22 cellular contexts compared by ENCODE assay signal in genomic region chr21:33721081-33721480, GRCh38.
DNase-seq lines count a peak whose midpoint lies in the region; ATAC-seq and TF ChIP-seq lines count a peak whose summit lies in the region.
"Had no signal": no experiment of that assay in that cellular context is flagged by ENCODE, and none has a peak within 500 bp of the region (broad histone marks: within the 10 kb centered on the region; RNA-seq: fewer than 3 reads in every experiment).

No MANE protein-coding gene starts in this region.

- POLR2A ChIA-PET in IMR-90 (lab: Charles Lee; ENCODE audit: unreplicated experiment), result no interaction called here

- H3K4me3 Mint-ChIP-seq in mesothelial cell of epicardium, result no peak overlapping the region
- no peak overlapping the region for H3K4me3 Mint-ChIP-seq in activated T-helper 2 cell treated with anti-CD3 and anti-CD28 coated beads, Interferon-gamma antibody, Interleukin-2, Interleukin-4, amounts not matched to agents 10 μg/mL and 5 μg/mL and 100 μg/mL, durations not matched to agents 14 hours and 24 hours and 36 hours (ENCODE audit: low read depth)
- H3K4me3 Mint-ChIP-seq: CD14-positive monocyte; CD4-positive, alpha-beta T cell; CD8-positive, alpha-beta memory T cell had no signal

- peaks cover 4% of the 10 kb centered on the region; the same call in 1 of the 2 replicates for H4K20me1 ChIP-seq in IMR-90 (ENCODE audit: insufficient read depth, low read length)

- H3K27me3 ChIP-seq in cardiac muscle cell, result no peaks in the 10 kb centered on the region
- H3K27me3 ChIP-seq in IMR-90 (ENCODE audit: control insufficient read depth, insufficient read depth, low read length), result no peaks in the 10 kb centered on the region
- H3K27me3 ChIP-seq: BE2C; BLaER1 treated with 17β-estradiol and CSF1 and Interleukin-3, amounts not matched to agents 10 nM and 100 nM had no signal

- H3K9me3 ChIP-seq in cardiac muscle cell (ENCODE audit: low read depth), result no peaks in the 10 kb centered on the region
- H3K9me3 ChIP-seq in IMR-90 (ENCODE audit: control insufficient read depth, insufficient read depth, low read length), result no peaks in the 10 kb centered on the region
- H3K9me3 ChIP-seq: BE2C; BLaER1 treated with 17β-estradiol and CSF1 and Interleukin-3, amounts not matched to agents 10 nM and 100 nM; HAP-1 had no signal

- no peak for TF ChIP-seq POLR2A in IMR-90 (IDR thresholded peaks at IDR 0.05; ENCODE audit: low read depth, low read length)

- H4K91ac ChIP-seq in IMR-90 (ENCODE audit: insufficient read depth, low read depth, low read length), result no peak overlapping the region

- H3K4me1 ChIP-seq in cardiac muscle cell (ENCODE audit: low read depth) (no peaks in the 10 kb centered on the region), IMR-90 (ENCODE audit: control insufficient read depth, insufficient read depth, low read length) (peaks cover 2% of the 10 kb centered on the region; the same call in 1 of the 2 replicates)
- H3K4me1 ChIP-seq: BE2C; BLaER1 treated with 17β-estradiol and CSF1 and Interleukin-3, amounts not matched to agents 10 nM and 100 nM; HAP-1 had no signal

- H4K5ac ChIP-seq in IMR-90 (ENCODE audit: low read depth, low read length), result no peak overlapping the region

- peaks cover 25% of the 10 kb centered on the region for H3K36me3 Mint-ChIP-seq in mesothelial cell of epicardium
- H3K36me3 Mint-ChIP-seq in activated T-helper 2 cell treated with anti-CD3 and anti-CD28 coated beads, Interferon-gamma antibody, Interleukin-2, Interleukin-4, amounts not matched to agents 10 μg/mL and 5 μg/mL and 100 μg/mL, durations not matched to agents 14 hours and 24 hours and 36 hours (ENCODE audit: low read depth), result no peaks in the 10 kb centered on the region

- no peak overlapping the region for H2AK9ac ChIP-seq in IMR-90 (replicated peaks; ENCODE audit: low read depth, low read length, poor library complexity)

- DNase-seq in cardiac muscle cell (ENCODE audit: low read depth in 1 of 2, low spot score in 1 of 2), result no peak
- no peak for DNase-seq in Right ventricle myocardium superior
- no peak for DNase-seq in IMR-90
- DNase-seq in mesothelial cell of epicardium (ENCODE audit: low spot score in 2 of 2, unreplicated experiment in 2 of 2), result no peak
- no peak for DNase-seq in activated T-helper 2 cell treated with anti-CD3 and anti-CD28 coated beads, Interferon-gamma antibody, Interleukin-2, Interleukin-4, amounts not matched to agents 10 μg/mL and 5 μg/mL and 100 μg/mL, durations not matched to agents 14 hours and 24 hours and 36 hours (ENCODE audit: low spot score)
- no peak for DNase-seq in KBM-7
- DNase-seq: ACHN; AML-193; BE2C; CD4-positive, alpha-beta T cell; CD8-positive, alpha-beta memory T cell; DMS 273 treated with DMSO at 0.1 percent for 48 hours; DMS79; EL; GDM1; GOT3 had no signal

- H3K4me1 Mint-ChIP-seq in mesothelial cell of epicardium, result peaks cover 6% of the 10 kb centered on the region
- H3K4me1 Mint-ChIP-seq in activated T-helper 2 cell treated with anti-CD3 and anti-CD28 coated beads, Interferon-gamma antibody, Interleukin-2, Interleukin-4, amounts not matched to agents 10 μg/mL and 5 μg/mL and 100 μg/mL, durations not matched to agents 14 hours and 24 hours and 36 hours (ENCODE audit: low read depth), result no peaks in the 10 kb centered on the region
- H3K4me1 Mint-ChIP-seq: CD14-positive monocyte; CD8-positive, alpha-beta memory T cell had no signal

- BruUV-seq in IMR-90 (replicated peaks; lab: Mats Ljungman, UMichigan), result no TSS peak

- H3K56ac ChIP-seq in IMR-90 (ENCODE audit: extremely low read depth, insufficient read depth, low read length), result no peak overlapping the region

- no peak overlapping the region for H3K18ac ChIP-seq in IMR-90 (ENCODE audit: low read depth, low read length)

- H3K23ac ChIP-seq in IMR-90 (ENCODE audit: low read depth, low read length), result no peak overlapping the region

- H3K9me3 Mint-ChIP-seq in mesothelial cell of epicardium, result no peaks in the 10 kb centered on the region
- no peaks in the 10 kb centered on the region for H3K9me3 Mint-ChIP-seq in activated T-helper 2 cell treated with anti-CD3 and anti-CD28 coated beads, Interferon-gamma antibody, Interleukin-2, Interleukin-4, amounts not matched to agents 10 μg/mL and 5 μg/mL and 100 μg/mL, durations not matched to agents 14 hours and 24 hours and 36 hours
- H3K9me3 Mint-ChIP-seq: CD14-positive monocyte; CD4-positive, alpha-beta T cell; CD8-positive, alpha-beta memory T cell had no signal

- H2BK15ac ChIP-seq in IMR-90 (ENCODE audit: low read depth, low read length), result no peak overlapping the region

- H3K36me3 ChIP-seq in cardiac muscle cell, result peaks cover 17% of the 10 kb centered on the region
- H3K36me3 ChIP-seq in IMR-90 (ENCODE audit: control insufficient read depth, insufficient read depth, low read length), result peaks cover 14% of the 10 kb centered on the region

- H3K4ac ChIP-seq in IMR-90 (ENCODE audit: low read depth, low read length), result no peak overlapping the region

- no peak overlapping the region for H3K14ac ChIP-seq in IMR-90 (replicated peaks; ENCODE audit: low read depth, low read length)

- H2BK5ac ChIP-seq in IMR-90 (ENCODE audit: low read depth, low read length, poor library complexity, severe bottlenecking), result no peak overlapping the region

- peaks cover 22 to 26% of the 10 kb centered on the region in 2 experiments for H3K79me1 ChIP-seq in IMR-90 (ENCODE audit: low read depth in 1 of 2, low read length in 2 of 2)

- no peak overlapping the region for H2BK20ac ChIP-seq in IMR-90 (ENCODE audit: low read depth, low read length)

- peaks cover 2% of the 10 kb centered on the region; the same call in 1 of the 2 replicates for H3K9me1 ChIP-seq in IMR-90 (ENCODE audit: insufficient read depth, low read length)

- H3K4me2 ChIP-seq in IMR-90 (ENCODE audit: low read depth, low read length), result no peak overlapping the region
- H3K4me2 ChIP-seq: BLaER1 treated with 17β-estradiol and CSF1 and Interleukin-3, amounts not matched to agents 10 nM and 100 nM had no signal

- no peak overlapping the region for H2AK5ac ChIP-seq in IMR-90 (ENCODE audit: low read depth, low read length)

- dilution Hi-C loops in IMR-90 (cut with HindIII; ENCODE audit: low sequenced_read_pairs, unreplicated experiment), result no loop called here

- H4K8ac ChIP-seq in IMR-90 (ENCODE audit: low read depth in 2 of 2, low read length in 2 of 2), result no peak overlapping the region

- H2BK120ac ChIP-seq in IMR-90 (ENCODE audit: low read depth, low read length), result no peak overlapping the region

- no peak overlapping the region for H3K9ac ChIP-seq in IMR-90 (ENCODE audit: low read depth, low read length)
- H3K9ac ChIP-seq: BLaER1 treated with 17β-estradiol and CSF1 and Interleukin-3, amounts not matched to agents 10 nM and 100 nM had no signal

- no peak for TF ChIP-seq CTCF in cardiac muscle cell (IDR thresholded peaks at IDR 0.05; ENCODE audit: low read depth, low read length)
- no peak for TF ChIP-seq CTCF in IMR-90 (conservative IDR thresholded peaks at IDR 0.05; ENCODE audit: low read depth, low read length)
- TF ChIP-seq CTCF in mesothelial cell of epicardium (IDR thresholded peaks at IDR 0.05; ENCODE audit: unreplicated experiment), result no peak

- H2AFZ ChIP-seq in IMR-90 (replicated peaks; ENCODE audit: low read length, poor library complexity), result no peak overlapping the region

- in situ Hi-C loops in IMR-90 (cut with MboI; ENCODE audit: low sequenced_read_pairs), result no loop called here
- in situ Hi-C loops in KBM-7 (cut with MboI; ENCODE audit: low pct_unique_long_range_greater_than_20kb, low sequenced_read_pairs), result no loop called here

- H3K27ac ChIP-seq in cardiac muscle cell, result peak overlapping the region; percentile 25
- no peak overlapping the region for H3K27ac ChIP-seq in IMR-90 (ENCODE audit: insufficient read depth, low read length)
- H3K27ac ChIP-seq: 22Rv1; BLaER1 treated with 17β-estradiol and CSF1 and Interleukin-3, amounts not matched to agents 10 nM and 100 nM had no signal

- no peak for TF ChIP-seq RAD21 in IMR-90 (IDR thresholded peaks at IDR 0.05; ENCODE audit: low read length)

- peak overlapping the region; percentile 7 for H3K27ac Mint-ChIP-seq in mesothelial cell of epicardium
- no peak overlapping the region for H3K27ac Mint-ChIP-seq in activated T-helper 2 cell treated with anti-CD3 and anti-CD28 coated beads, Interferon-gamma antibody, Interleukin-2, Interleukin-4, amounts not matched to agents 10 μg/mL and 5 μg/mL and 100 μg/mL, durations not matched to agents 14 hours and 24 hours and 36 hours
- H3K27ac Mint-ChIP-seq: CD14-positive monocyte; CD4-positive, alpha-beta T cell had no signal

- no peak overlapping the region for H3K4me3 ChIP-seq in cardiac muscle cell
- H3K4me3 ChIP-seq in IMR-90 (ENCODE audit: insufficient read depth, low read depth, low read length), result no peak overlapping the region
- H3K4me3 ChIP-seq: BLaER1 treated with 17β-estradiol and CSF1 and Interleukin-3, amounts not matched to agents 10 nM and 100 nM; GM12878; HAP-1 had no signal

- intact Hi-C loops in Right ventricle myocardium superior (cut with DNase I), result no loop called here
- intact Hi-C loops in IMR-90 (cut with micrococcal nuclease), result no loop called here
- intact Hi-C loops in activated T-helper 2 cell treated with anti-CD3 and anti-CD28 coated beads, Interferon-gamma antibody, Interleukin-2, Interleukin-4, amounts not matched to agents 10 μg/mL and 5 μg/mL and 100 μg/mL, durations not matched to agents 14 hours and 24 hours and 36 hours (cut with micrococcal nuclease), result no loop called here

- H3K27me3 Mint-ChIP-seq in mesothelial cell of epicardium (ENCODE audit: low read depth), result no peaks in the 10 kb centered on the region
- no peaks in the 10 kb centered on the region for H3K27me3 Mint-ChIP-seq in activated T-helper 2 cell treated with anti-CD3 and anti-CD28 coated beads, Interferon-gamma antibody, Interleukin-2, Interleukin-4, amounts not matched to agents 10 μg/mL and 5 μg/mL and 100 μg/mL, durations not matched to agents 14 hours and 24 hours and 36 hours (ENCODE audit: low read depth)
- H3K27me3 Mint-ChIP-seq: CD4-positive, alpha-beta T cell had no signal

- ATAC-seq in Right ventricle myocardium superior (ENCODE audit: poor library complexity) (no peak), IMR-90 (ENCODE audit: low read depth) (no peak), GM21390 (IDR thresholded peaks at IDR 0.05; ENCODE audit: unreplicated experiment) (no peak)
- ATAC-seq: GM12878 had no signal

- WGBS in IMR-90 (ENCODE audit: extremely low coverage in 2 of 2, insufficient read length in 1 of 2), 2 experiments, result no CpG with 5 or more reads among the region's 2 CpGs

- CTCF ChIA-PET in IMR-90 (lab: Yijun Ruan, JAX), result no interaction called here

TF ChIP-seq in IMR-90, 13 proteins besides CTCF, POLR2A, EP300 and RAD21:
- TF ChIP-seq MAZ (IDR thresholded peaks at IDR 0.05; ENCODE audit: borderline replicate concordance, low read depth, low read length) (no peak), MAFK (IDR thresholded peaks at IDR 0.05; ENCODE audit: low read depth, low read length) (peak; percentile 42), CEBPB (IDR thresholded peaks at IDR 0.05; ENCODE audit: low read depth, low read length) (no peak), CHD1 (IDR thresholded peaks at IDR 0.05; ENCODE audit: low read depth, low read length) (no peak), NFE2L2 (IDR thresholded peaks at IDR 0.05; ENCODE audit: low read depth, low read length) (no peak)
